Comparison of ENCODE assay signal across 25 cellular contexts in genomic region chr1:101884621-101885020, GRCh38.
"Had no signal": no experiment of that assay in that cellular context is flagged by ENCODE, and none has a peak within 500 bp of the region (broad histone marks: within the 10 kb centered on the region; RNA-seq: fewer than 3 reads in every experiment).

No MANE protein-coding gene starts in this region.

- ATAC-seq: effector memory CD8-positive, alpha-beta T cell; esophagus mucosa; gastroesophageal sphincter; heart left ventricle; left lobe of liver; natural killer cell treated with Interleukin-12 subunit alpha and Interleukin-12 subunit beta and Interleukin-15 and Interleukin-18, amount 100 ng/mL, for 72 hours; sciatic nerve; stimulated activated naive CD8-positive, alpha-beta T cell treated with anti-CD3 and anti-CD28 coated beads, Interleukin-15, amount 100 ng/mL, for 72 hours; upper lobe of right lung had no signal

- H3K36me3 ChIP-seq: gastroesophageal sphincter, heart left ventricle, suprapubic skin, transverse colon, upper lobe of right lung, uterus had no signal

- H3K4me1 ChIP-seq: gastroesophageal sphincter, heart left ventricle, parathyroid adenoma, suprapubic skin, transverse colon, upper lobe of right lung, uterus had no signal

- H3K27me3 ChIP-seq: gastroesophageal sphincter, heart left ventricle, hepatocyte, suprapubic skin, transverse colon, upper lobe of right lung, uterus had no signal

- H3K9ac ChIP-seq: parathyroid adenoma had no signal

- H3K4me3 ChIP-seq: gastroesophageal sphincter, heart left ventricle, hepatocyte, lung, smooth muscle cell, suprapubic skin, transverse colon, upper lobe of right lung, uterus had no signal

- H3K27ac ChIP-seq: epithelial cell of prostate, gastroesophageal sphincter, heart left ventricle, hepatocyte, parathyroid adenoma, suprapubic skin, transverse colon, upper lobe of right lung, uterus had no signal

- DNase-seq: cortex of kidney; effector memory CD8-positive, alpha-beta T cell; foreskin fibroblast; heart left ventricle; kidney; stimulated activated CD4-positive, alpha-beta T cell treated with anti-CD3 and anti-CD28 coated beads, Interleukin-12 subunit alpha, Interleukin-12 subunit beta, amount 100 ng/mL, for 4 hours; stimulated activated CD4-positive, alpha-beta T cell treated with anti-CD3 and anti-CD28 coated beads, Interleukin-1b, Interleukin-23, amount 100 ng/mL, for 48 hours; stimulated activated CD4-positive, alpha-beta T cell treated with anti-CD3 and anti-CD28 coated beads, Interleukin-4, amount 100 ng/mL, for 1 hour; stimulated activated CD8-positive, alpha-beta memory T cell treated with anti-CD3 and anti-CD28 coated beads, Interleukin-4, amount 100 ng/mL, for 48 hours; stimulated activated naive CD4-positive, alpha-beta T cell; stimulated activated naive CD8-positive, alpha-beta T cell treated with anti-CD3 and anti-CD28 coated beads, Interleukin-15, amount 100 ng/mL, for 72 hours; transverse colon; upper lobe of right lung; uterus had no signal

- H3K79me2 ChIP-seq: hepatocyte, parathyroid adenoma had no signal

- H3K4me2 ChIP-seq: hepatocyte, smooth muscle cell had no signal

- H2AFZ ChIP-seq: hepatocyte, parathyroid adenoma had no signal

- FAIRE-seq: kidney had no signal

- H3K9me3 ChIP-seq: gastroesophageal sphincter, transverse colon, upper lobe of right lung, uterus had no signal
